ENCODE assay signal across 9 cellular contexts in genomic region chr2:166376488-166376828, GRCh38. TPM values are rescaled to one million over a fixed set of nuclear protein-coding genes. Genes with fewer than 3 reads are reported as not detected.
A peak's percentile ranks its signal among the peaks of the same experiment; 100 is the strongest.
DNase-seq lines count a peak whose midpoint lies in the region; ATAC-seq and TF ChIP-seq lines count a peak whose summit lies in the region.
"Had no signal": no experiment of that assay in that cellular context is flagged by ENCODE, and none has a peak within 500 bp of the region (broad histone marks: within the 10 kb centered on the region; RNA-seq: fewer than 3 reads in every experiment).

No MANE protein-coding gene starts in this region.

- H3K23ac ChIP-seq in mesenchymal stem cell (ENCODE audit: low read length in 2 of 2), result no peak overlapping the region

- H3K9me3 Mint-ChIP-seq in type B pancreatic cell, result no peaks in the 10 kb centered on the region

- no peaks in the 10 kb centered on the region for H3K79me1 ChIP-seq in mesenchymal stem cell (replicated peaks; ENCODE audit: low read length, poor library complexity, severe bottlenecking)

- peak overlapping the region; percentile 94 for H3K4me3 Mint-ChIP-seq in type B pancreatic cell

- H3K36me3 Mint-ChIP-seq in type B pancreatic cell, result no peaks in the 10 kb centered on the region

- H2BK120ac ChIP-seq in mesenchymal stem cell (ENCODE audit: low read depth, low read length), result no peak overlapping the region

- H2AK5ac ChIP-seq in mesenchymal stem cell (ENCODE audit: low read length, severe bottlenecking), result no peak overlapping the region

- H3K4ac ChIP-seq in mesenchymal stem cell (ENCODE audit: low read depth in 1 of 2, low read length in 2 of 2), result peak overlapping the region in 1 of 2 experiments; percentile 49

- H3K27me3 ChIP-seq in heart left ventricle (peaks cover 0 to 5% (median 0%) of the 10 kb centered on the region in 9 donors), breast epithelium (peaks cover 0 to 10% of the 10 kb centered on the region in 2 donors), mesenchymal stem cell (ENCODE audit: control insufficient read depth in 1 of 2, insufficient read depth in 1 of 2, low read length in 2 of 2) (peaks cover 0 to 37% of the 10 kb centered on the region in 2 experiments)

- H2BK15ac ChIP-seq in mesenchymal stem cell (ENCODE audit: low read depth, poor library complexity, severe bottlenecking), result no peak overlapping the region

- 8 to 14% (median 10%) methylated on average over 11 of the region's 11 CpGs for WGBS in heart left ventricle, 4 donors
- 0% methylated on average over 5 of the region's 11 CpGs for WGBS in mesenchymal stem cell

- peak overlapping the region; percentile 74 for H3K27ac Mint-ChIP-seq in type B pancreatic cell

- TF ChIP-seq POLR2A in heart left ventricle (IDR thresholded peaks at IDR 0.05) (no peak), breast epithelium (IDR thresholded peaks at IDR 0.05) (no peak)

- intact Hi-C loops in heart left ventricle (cut with DNase I), result no loop called here
- intact Hi-C loops in Right ventricle myocardium inferior (cut with DNase I), result no loop called here
- intact Hi-C loops in breast epithelium (cut with DNase I; ENCODE audit: low total_unique reads), result no loop called here

- H3K4me1 ChIP-seq in heart left ventricle (peaks cover 0 to 18% (median 4%) of the 10 kb centered on the region in 12 donors), breast epithelium (peaks cover 0 to 3% of the 10 kb centered on the region in 2 donors), mesenchymal stem cell (ENCODE audit: control insufficient read depth, insufficient read depth, low read depth, low read length) (peaks cover 8% of the 10 kb centered on the region)

- H3K27me3 Mint-ChIP-seq in type B pancreatic cell, result peaks cover 51% of the 10 kb centered on the region

- H3K9ac ChIP-seq in mesenchymal stem cell (ENCODE audit: low read length), result peak overlapping the region; percentile 52

- peak overlapping the region in 3 of 12 donors; percentile 10 to 62 (median 30) for H3K27ac ChIP-seq in heart left ventricle
- no peak overlapping the region for H3K27ac ChIP-seq in breast epithelium
- no peak overlapping the region for H3K27ac ChIP-seq in mesenchymal stem cell (ENCODE audit: low read length, poor library complexity, severe bottlenecking)

- peak overlapping the region; percentile 60 for H3K4me2 ChIP-seq in mesenchymal stem cell (ENCODE audit: low read length, poor library complexity, severe bottlenecking)

- H2BK12ac ChIP-seq in mesenchymal stem cell (ENCODE audit: low read length in 2 of 2), result no peak overlapping the region

- DNase-seq in heart left ventricle (peak in 1 of 5 donors; percentile 56), Right ventricle myocardium inferior (ENCODE audit: missing footprints) (no peak), breast epithelium (ENCODE audit: low spot score in 2 of 2) (no peak), mesenchymal stem cell (no peak), type B pancreatic cell (ENCODE audit: extremely low spot score, unreplicated experiment) (no peak), amygdala (lab: John Stamatoyannopoulos, UW) (no peak), NCI-H2081 (lab: John Stamatoyannopoulos, UW) (no peak)
- DNase-seq: DND-41 had no signal

- H3K4me3 ChIP-seq in heart left ventricle (peak overlapping the region; percentile 33 to 69 (median 60)), breast epithelium (peak overlapping the region; percentile 55 to 72 (median 56)), mesenchymal stem cell (ENCODE audit: insufficient read depth in 1 of 2, low read depth in 1 of 2, low read length in 2 of 2) (peak overlapping the region; percentile 65 to 83)

- H2AFZ ChIP-seq in mesenchymal stem cell (ENCODE audit: low read depth, low read length), result peak overlapping the region; percentile 85

- H2BK5ac ChIP-seq in mesenchymal stem cell (ENCODE audit: low read depth, low read length, poor library complexity, severe bottlenecking), result no peak overlapping the region

- peaks cover 12% of the 10 kb centered on the region for H3K4me1 Mint-ChIP-seq in type B pancreatic cell (ENCODE audit: unreplicated experiment)

- TF ChIP-seq CTCF in heart left ventricle (IDR thresholded peaks at IDR 0.05), result no peak
- TF ChIP-seq CTCF in breast epithelium (IDR thresholded peaks at IDR 0.05), result no peak
- TF ChIP-seq CTCF in type B pancreatic cell (conservative IDR thresholded peaks at IDR 0.05), result no peak

- no peak overlapping the region for H4K91ac ChIP-seq in mesenchymal stem cell (ENCODE audit: low read length)

- no peaks in the 10 kb centered on the region for H3K9me3 ChIP-seq in heart left ventricle
- no peaks in the 10 kb centered on the region for H3K9me3 ChIP-seq in breast epithelium
- H3K9me3 ChIP-seq in mesenchymal stem cell (ENCODE audit: control insufficient read depth, low read length), result no peaks in the 10 kb centered on the region

- H4K8ac ChIP-seq in mesenchymal stem cell (ENCODE audit: low read length), result no peak overlapping the region

- peak overlapping the region in 1 of 2 experiments; percentile 93 for H3K14ac ChIP-seq in mesenchymal stem cell (ENCODE audit: low read length in 2 of 2)

- peak overlapping the region in 1 of 2 experiments; percentile 61 for H3K18ac ChIP-seq in mesenchymal stem cell (ENCODE audit: low read depth in 1 of 2, low read length in 2 of 2)

- no peak for ATAC-seq in heart left ventricle
- ATAC-seq in Right ventricle myocardium inferior, result no peak
- no peak for ATAC-seq in GM21576 (IDR thresholded peaks at IDR 0.05; ENCODE audit: unreplicated experiment)

- H3K36me3 ChIP-seq in heart left ventricle, result no peaks in the 10 kb centered on the region
- H3K36me3 ChIP-seq in breast epithelium, result no peaks in the 10 kb centered on the region
- H3K36me3 ChIP-seq in mesenchymal stem cell (ENCODE audit: control insufficient read depth in 1 of 2, insufficient read depth in 2 of 2, low read depth in 1 of 2, low read length in 2 of 2), result no peaks in the 10 kb centered on the region

RNA-seq across cellular contexts. Expression of gene SCN9A, which starts 0.7 kb away (rescaled TPM):
- total RNA-seq in heart left ventricle (1 to 10 TPM in 5 of 9 donors, under 1 TPM in 4; 0.50 to 3.2 (median 1.1) TPM), Right ventricle myocardium inferior (1.8 TPM), breast epithelium (10 to 100 TPM in 1 of 3 donors, 1 to 10 TPM in 2; 2.0 to 12.5 (median 3.5) TPM), type B pancreatic cell (ENCODE audit: low replicate concordance) (6.2 and 8.3 TPM in 2 replicates)
- under 1 TPM; 0.08 to 0.27 TPM for polyA plus RNA-seq in heart left ventricle
- 0.73 TPM for polyA plus RNA-seq in mesenchymal stem cell (2013, experiment 1 of 2)
- 0.74 TPM for polyA plus RNA-seq in mesenchymal stem cell (2013, experiment 2 of 2)
